In the genomic region with DNA sequence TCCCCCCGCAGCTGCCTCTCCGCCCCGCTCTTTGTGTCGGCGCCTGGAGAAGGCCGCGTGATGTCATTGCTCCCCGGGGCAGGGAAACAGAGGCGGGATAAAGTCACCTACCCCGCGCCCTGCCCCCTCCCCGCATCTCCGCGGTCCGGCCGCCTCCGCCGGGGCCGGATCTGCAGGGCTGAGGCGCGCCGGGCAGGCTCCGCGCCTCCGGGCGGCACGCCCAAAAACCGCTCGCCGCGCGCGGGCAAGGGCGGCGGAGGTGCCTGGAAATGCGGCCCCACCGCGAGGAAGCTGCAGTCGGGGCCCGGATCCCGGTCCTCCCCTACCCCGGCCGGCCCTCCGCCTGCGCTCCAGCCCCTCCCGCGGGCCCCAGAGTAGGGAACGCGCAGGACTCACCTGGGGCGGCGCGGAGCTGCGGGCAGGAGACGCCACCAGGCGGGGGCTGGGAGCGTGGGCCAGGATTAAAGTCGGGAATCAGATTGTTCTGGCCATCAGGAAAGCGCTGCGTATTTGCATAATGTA, we compare ENCODE assay signal across 8 cellular contexts. TPM values are rescaled to one million over a fixed set of nuclear protein-coding genes. Genes with fewer than 3 reads are reported as not detected.
DNase-seq lines count a peak whose midpoint lies in the region; ATAC-seq and TF ChIP-seq lines count a peak whose summit lies in the region.

FAXC (minus strand) TSS at position 55 of the 522 bp plus-strand sequence. CDS start 302 bp downstream, outside the sequence.

- H3K9me3 Mint-ChIP-seq in effector memory CD8-positive, alpha-beta T cell = no peaks in the 10 kb centered on the region

- H3K36me3 ChIP-seq in thyroid gland = no peaks in the 10 kb centered on the region

- peak; percentile 82 for DNase-seq in COLO668 (lab: John Stamatoyannopoulos, UW; ENCODE audit: unreplicated experiment)
- DNase-seq in HT1080 (ENCODE audit: low read depth) = peak; percentile 40
- peak; percentile 16 for DNase-seq in SHP77 treated with DMSO at 0.1 percent for 48 hours (lab: John Stamatoyannopoulos, UW)
- DNase-seq in effector memory CD8-positive, alpha-beta T cell = no peak
- peak; percentile 28 for DNase-seq in medulla oblongata (ENCODE audit: extremely low spot score)
- DNase-seq in thyroid gland = peak; percentile 66 to 68
- no peak for DNase-seq in inferior parietal cortex (ENCODE audit: extremely low spot score)

- H3K36me3 Mint-ChIP-seq in effector memory CD8-positive, alpha-beta T cell (ENCODE audit: insufficient read depth) = no peaks in the 10 kb centered on the region

- H3K4me1 ChIP-seq in thyroid gland = peaks cover 3 to 8% of the 10 kb centered on the region in 2 donors

- peak within 1 kb of the TSS; percentile 9 to 57 (median 53) for H3K4me3 ChIP-seq in thyroid gland (replicated peaks in 1 of 3)

- H3K9me3 ChIP-seq in thyroid gland = no peaks in the 10 kb centered on the region

- ATAC-seq in GM19324 (IDR thresholded peaks at IDR 0.05; ENCODE audit: low FRiP score, unreplicated experiment) = peak; percentile 60
- ATAC-seq in effector memory CD8-positive, alpha-beta T cell (replicated peaks) = peak; percentile 8

- intact Hi-C loops in thyroid gland (cut with DNase I) = no loop called here

- peak within 1 kb of the TSS in 1 of 3 donors; percentile 52 for H3K27ac ChIP-seq in thyroid gland

- TF ChIP-seq POLR2A in thyroid gland (IDR thresholded peaks at IDR 0.05) = no peak

- H3K4me1 Mint-ChIP-seq in effector memory CD8-positive, alpha-beta T cell (ENCODE audit: low read depth in 2 of 2) = peaks cover 3% of the 10 kb centered on the region in 2 donors

- H3K27me3 Mint-ChIP-seq in effector memory CD8-positive, alpha-beta T cell = peaks cover 51 to 67% of the 10 kb centered on the region in 2 donors

- H3K4me3 Mint-ChIP-seq in effector memory CD8-positive, alpha-beta T cell = peak within 1 kb of the TSS; percentile 20 to 37

- WGBS in thyroid gland, 2 donors = 0% methylated on average over 24 to 35 of the region's 59 CpGs

- no peaks in the 10 kb centered on the region for H3K27me3 ChIP-seq in thyroid gland

- H3K27ac Mint-ChIP-seq in effector memory CD8-positive, alpha-beta T cell = no peak within 1 kb of the TSS

- TF ChIP-seq CTCF in thyroid gland (IDR thresholded peaks at IDR 0.05) = peak in 4 of 6 experiments; percentile 21 to 45 (median 32)

RNA-seq across cellular contexts. Expression of gene FAXC, which starts in this region (rescaled TPM):
- 5.9 and 6.2 TPM in 2 replicates for total RNA-seq in HT1080 (2014; rRNA removed; shearing (Covaris generic))
- polyA plus RNA-seq in HT1080 (2015; cell fraction: cytosol; rRNA removed) = 3.7 and 3.8 TPM in 2 replicates
- polyA plus RNA-seq in HT1080 (2015; cell fraction: nucleus; rRNA removed) = 3.5 and 4.4 TPM in 2 replicates
- 1 to 10 TPM in 3 of 4 donors, under 1 TPM in 1; 0.71 to 6.4 (median 3.4) TPM for total RNA-seq in thyroid gland

Comparison
In these comparisons a context has a peak if more than half of its experiments do, and no peak if none do; other contexts are left out.
1. DNase-seq: peak in COLO668 (single experiment), HT1080 (single experiment), SHP77 treated with DMSO at 0.1 percent for 48 hours (single experiment), medulla oblongata (single experiment) and thyroid gland (2 of 2); none in effector memory CD8-positive, alpha-beta T cell (0 of 3) and inferior parietal cortex (single experiment).